25 cellular contexts compared by ENCODE assay signal in the genomic region with DNA sequence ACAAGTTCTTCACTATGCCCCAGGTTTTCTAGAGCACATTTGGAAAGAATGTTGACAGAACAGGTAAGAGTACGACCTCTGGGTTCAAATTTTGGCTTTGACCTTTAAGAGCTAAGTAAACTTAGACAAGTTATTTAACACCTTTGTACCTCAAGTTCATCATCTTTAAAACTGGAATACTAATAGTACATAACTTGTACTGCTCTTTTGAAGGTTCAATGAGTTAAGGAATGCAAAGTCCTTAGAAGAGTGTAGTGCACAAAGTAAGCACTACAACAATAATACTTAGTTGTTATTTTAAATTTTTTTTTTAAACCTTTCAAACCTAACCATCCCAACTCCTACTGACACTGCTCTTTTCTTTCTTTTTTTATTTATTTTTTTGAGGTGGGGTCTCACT.
"Had no signal": no experiment of that assay in that cellular context is flagged by ENCODE, and none has a peak within 500 bp of the region (broad histone marks: within the 10 kb centered on the region; RNA-seq: fewer than 3 reads in every experiment).

No MANE protein-coding gene starts in this region.

- H3K4me3 ChIP-seq: stomach, testis, thoracic aorta, tibial artery, tibial nerve, transverse colon, upper lobe of left lung, uterus, vagina had no signal

- H3K27ac ChIP-seq: stomach, testis, thoracic aorta, tibial artery, tibial nerve, transverse colon, upper lobe of left lung, uterus, vagina had no signal

- H3K27me3 ChIP-seq: stomach, testis, tibial artery, tibial nerve, transverse colon, upper lobe of left lung, uterus, vagina had no signal

- ATAC-seq: stimulated activated effector memory CD8-positive, alpha-beta T cell treated with anti-CD3 and anti-CD28 coated beads, Interleukin-12 subunit alpha, Interleukin-12 subunit beta, amount 100 ng/mL, for 72 hours; stimulated activated memory B cell treated with anti-CD40 and anti-IgM and Interleukin-4, amounts not matched to agents 10 μg/mL and 1 μg/mL and 100 μg/mL, for 72 hours; stimulated activated naive B cell treated with anti-CD40 and anti-IgM and Interleukin-4, amounts not matched to agents 10 μg/mL and 1 μg/mL and 100 μg/mL, for 72 hours; stimulated activated naive CD8-positive, alpha-beta T cell treated with anti-CD3 and anti-CD28 coated beads, Interleukin-15, amount 100 ng/mL, for 72 hours; stimulated activated naive CD8-positive, alpha-beta T cell treated with anti-CD3 and anti-CD28 coated beads, Interleukin-15, Interleukin-2, amounts not matched to agents 100 U/mL and 50 U/mL, for 24 hours had no signal

- H3K36me3 ChIP-seq: stomach, thoracic aorta, tibial artery, tibial nerve, transverse colon, upper lobe of left lung, uterus, vagina had no signal

- H3K4me1 ChIP-seq: testis, tibial artery, tibial nerve, uterus, vagina had no signal

- H3K9me3 ChIP-seq: stomach, testis, thoracic aorta, tibial artery, tibial nerve, transverse colon, upper lobe of left lung, uterus, vagina had no signal

- DNase-seq: stimulated activated CD4-positive, alpha-beta T cell treated with anti-CD3 and anti-CD28 coated beads, Interleukin-1b, Interleukin-23, amount 100 ng/mL, for 48 hours; stimulated activated CD4-positive, alpha-beta T cell treated with anti-CD3 and anti-CD28 coated beads, Interleukin-2, amount 100 ng/mL, for 24 hours; stimulated activated CD4-positive, alpha-beta T cell treated with anti-CD3 and anti-CD28 coated beads, Interleukin-2, amount 100 ng/mL, for 48 hours; stimulated activated CD4-positive, alpha-beta T cell treated with anti-CD3 and anti-CD28 coated beads, Interleukin-4, amount 100 ng/mL, for 1 hour; stimulated activated CD4-positive, alpha-beta T cell treated with anti-CD3 and anti-CD28 coated beads, Interleukin-4, amount 100 ng/mL, for 24 hours; stimulated activated CD4-positive, alpha-beta T cell treated with anti-CD3 and anti-CD28 coated beads, Interleukin-4, amount 100 ng/mL, for 4 hours; stimulated activated CD8-positive, alpha-beta memory T cell treated with anti-CD3 and anti-CD28 coated beads, Interleukin-4, amount 100 ng/mL, for 48 hours; stimulated activated naive B cell treated with anti-CD40 and anti-IgM and Interleukin-4, amounts not matched to agents 10 μg/mL and 1 μg/mL and 100 μg/mL, for 72 hours; stimulated activated naive CD4-positive, alpha-beta T cell; stimulated activated naive CD4-positive, alpha-beta T cell treated with Interleukin-2 at 50 U/mL for 16 hours; stimulated activated naive CD8-positive, alpha-beta T cell treated with anti-CD3 and anti-CD28 coated beads, Interleukin-15, amount 100 ng/mL, for 72 hours; stimulated activated naive CD8-positive, alpha-beta T cell treated with anti-CD3 and anti-CD28 coated beads, Interleukin-15, Interleukin-2, amounts not matched to agents 100 U/mL and 50 U/mL, for 24 hours; stomach; substantia nigra; testis; tibial artery; transverse colon; trophoblast cell; upper lobe of left lung; uterus had no signal
